ENCODE assay signal across 19 cellular contexts in genomic region chr7:7834761-7835160, GRCh38.
"Had no signal": no experiment of that assay in that cellular context is flagged by ENCODE, and none has a peak within 500 bp of the region (broad histone marks: within the 10 kb centered on the region; RNA-seq: fewer than 3 reads in every experiment).

No MANE protein-coding gene starts in this region.

- H3K9me3 ChIP-seq: adrenal gland, breast epithelium, esophagus squamous epithelium, left lung, psoas muscle, tibial nerve had no signal

- H3K9me3 Mint-ChIP-seq: activated CD4-positive, alpha-beta memory T cell treated with anti-CD3 and anti-CD28 coated beads for 36 hours; neural crest cell had no signal

- H3K4me3 Mint-ChIP-seq: activated CD4-positive, alpha-beta memory T cell treated with anti-CD3 and anti-CD28 coated beads for 36 hours; activated CD4-positive, alpha-beta T cell treated with anti-CD3 and anti-CD28 coated beads for 36 hours; activated T-helper 1 cell treated with anti-CD3 and anti-CD28 coated beads, Interleukin-12 subunit alpha, Interleukin-12 subunit beta, Interleukin-2, Interleukin-4 antibody, amounts not matched to agents 30 ng/mL and 10 ng/mL and 1 ng/mL, durations not matched to agents 14 hours and 24 hours and 36 hours; neural crest cell had no signal

- H3K27ac Mint-ChIP-seq: activated CD4-positive, alpha-beta memory T cell treated with anti-CD3 and anti-CD28 coated beads for 36 hours; activated CD4-positive, alpha-beta T cell treated with anti-CD3 and anti-CD28 coated beads for 36 hours; activated naive CD4-positive, alpha-beta T cell treated with anti-CD3 and anti-CD28 coated beads, Interleukin-2, amount 50 U/mL, for 72 hours; activated T-helper 1 cell treated with anti-CD3 and anti-CD28 coated beads, Interleukin-12 subunit alpha, Interleukin-12 subunit beta, Interleukin-2, Interleukin-4 antibody, amounts not matched to agents 30 ng/mL and 10 ng/mL and 1 ng/mL, durations not matched to agents 14 hours and 24 hours and 36 hours had no signal

- ATAC-seq: activated CD4-positive, alpha-beta T cell treated with anti-CD3 and anti-CD28 coated beads for 36 hours; activated naive CD4-positive, alpha-beta T cell treated with anti-CD3 and anti-CD28 coated beads, Interleukin-2, amount 50 U/mL, for 72 hours; left lung; psoas muscle; right cardiac atrium had no signal

- DNase-seq: activated CD4-positive, alpha-beta memory T cell treated with anti-CD3 and anti-CD28 coated beads for 36 hours; activated CD4-positive, alpha-beta T cell treated with anti-CD3 and anti-CD28 coated beads for 36 hours; activated gamma-delta T cell treated with Interleukin-2 at 50 U/mL for 16 hours; activated T-cell treated with anti-CD3 and anti-CD28 coated beads for 4 hours; adrenal gland; cerebellar nuclear complex; effector CD4-positive, alpha-beta T cell; esophagus squamous epithelium; hippocampal formation; left lung; psoas muscle; right cardiac atrium; stimulated activated CD4-positive, alpha-beta T cell treated with anti-CD3 and anti-CD28 coated beads, Interleukin-2, amount 100 ng/mL, for 24 hours; stimulated activated naive CD4-positive, alpha-beta T cell treated with Interleukin-2 at 50 U/mL for 16 hours had no signal

- H3K27ac ChIP-seq: adrenal gland, breast epithelium, esophagus squamous epithelium, left lung, psoas muscle, tibial nerve had no signal

- H3K27me3 ChIP-seq: adrenal gland, breast epithelium, esophagus squamous epithelium, left lung, tibial nerve had no signal

- H3K4me3 ChIP-seq: adrenal gland, breast epithelium, esophagus squamous epithelium, left lung, psoas muscle, tibial nerve had no signal

- H3K36me3 ChIP-seq: adrenal gland, breast epithelium, esophagus squamous epithelium, left lung, tibial nerve had no signal

- H3K4me1 ChIP-seq: adrenal gland, breast epithelium, left lung, tibial nerve had no signal

- H3K27me3 Mint-ChIP-seq: activated CD4-positive, alpha-beta memory T cell treated with anti-CD3 and anti-CD28 coated beads for 36 hours; activated CD4-positive, alpha-beta T cell treated with anti-CD3 and anti-CD28 coated beads for 36 hours had no signal
